In genomic region chr2:55048925-55049793, GRCh38 we compare ENCODE assay signal across 8 cellular contexts. TPM values are rescaled to one million over a fixed set of nuclear protein-coding genes. Genes with fewer than 3 reads are reported as not detected.
A peak's percentile ranks its signal among the peaks of the same experiment; 100 is the strongest.
DNase-seq lines count a peak whose midpoint lies in the region; ATAC-seq and TF ChIP-seq lines count a peak whose summit lies in the region.

No MANE protein-coding gene starts in this region.

- peak overlapping the region; percentile 95 to 99 for H3K4me3 ChIP-seq in SK-N-SH (ENCODE audit: low read depth in 2 of 2, low read length in 1 of 2)
- H3K4me3 ChIP-seq in transverse colon, result peak overlapping the region; percentile 93 to 96 (median 96)

- intact Hi-C loops in transverse colon (cut with DNase I; ENCODE audit: low total_unique reads), result loop anchor here (5.0 kb wide), 1 partner anchor 118 kb away; no protein-coding TSS in a partner anchor

- TF ChIP-seq CTCF in SK-N-SH (IDR thresholded peaks at IDR 0.05) (peak; percentile 71), glutamatergic neuron (IDR thresholded peaks at IDR 0.05; ENCODE audit: partially characterized antibody, unreplicated experiment) (peak; percentile 28), transverse colon (IDR thresholded peaks at IDR 0.05) (peak; percentile 48 to 88 (median 61))

- no peaks in the 10 kb centered on the region for H3K9me2 ChIP-seq in SK-N-SH

- H3K27ac Mint-ChIP-seq in activated naive CD8-positive, alpha-beta T cell treated with anti-CD3 and anti-CD28 coated beads for 36 hours, result peak overlapping the region; percentile 90
- peak overlapping the region; percentile 97 for H3K27ac Mint-ChIP-seq in glutamatergic neuron (ENCODE audit: unreplicated experiment)

- no peaks in the 10 kb centered on the region for H3K9me3 ChIP-seq in SK-N-SH
- H3K9me3 ChIP-seq in transverse colon, result no peaks in the 10 kb centered on the region

- H3K9me3 Mint-ChIP-seq in activated naive CD8-positive, alpha-beta T cell treated with anti-CD3 and anti-CD28 coated beads for 36 hours, result no peaks in the 10 kb centered on the region
- H3K9me3 Mint-ChIP-seq in glutamatergic neuron (ENCODE audit: unreplicated experiment), result peaks cover 24% of the 10 kb centered on the region

- H3K36me3 ChIP-seq in SK-N-SH (replicated peaks in 1 of 2; ENCODE audit: control insufficient read depth in 1 of 2, insufficient read depth in 2 of 2, low read length in 1 of 2), result peaks cover 18 to 21% of the 10 kb centered on the region in 2 experiments
- H3K36me3 ChIP-seq in transverse colon, result no peaks in the 10 kb centered on the region

- H4K20me1 ChIP-seq in SK-N-SH (ENCODE audit: insufficient read depth), result peaks cover 52% of the 10 kb centered on the region

- ATAC-seq in GM19455 (IDR thresholded peaks at IDR 0.05; ENCODE audit: unreplicated experiment), result peak; percentile 14

- H3K27me3 ChIP-seq in SK-N-SH (ENCODE audit: insufficient read depth), result no peaks in the 10 kb centered on the region
- no peaks in the 10 kb centered on the region for H3K27me3 ChIP-seq in transverse colon

- CTCF ChIA-PET in SK-N-SH (lab: Yijun Ruan, JAX), result interaction anchor here (0.6 to 3.7 kb wide), 47 partner anchors 8 to 752 kb away, joined by 3 to 60 read pairs (median 4); partner anchors contain the start of gene EML6

- peak overlapping the region; percentile 98 to 100 for H3K27ac ChIP-seq in SK-N-SH (ENCODE audit: low read depth in 2 of 2, low read length in 1 of 2)
- peak overlapping the region; percentile 97 to 100 (median 98) for H3K27ac ChIP-seq in transverse colon

- peak overlapping the region; percentile 94 for H3K4me2 ChIP-seq in SK-N-SH

- peak overlapping the region; percentile 98 for H3K4me3 Mint-ChIP-seq in activated naive CD8-positive, alpha-beta T cell treated with anti-CD3 and anti-CD28 coated beads for 36 hours
- peak overlapping the region; percentile 99 for H3K4me3 Mint-ChIP-seq in glutamatergic neuron (ENCODE audit: unreplicated experiment)

- POLR2A ChIA-PET in SK-N-SH (lab: Yijun Ruan, JAX), result interaction anchor here (1.0 to 2.6 kb wide), 6 partner anchors 114 to 490 kb away, joined by 3 to 10 read pairs (median 6); partner anchors contain the start of genes CCDC88A, CLHC1 and RPS27A

- H2AFZ ChIP-seq in SK-N-SH (ENCODE audit: low read depth), result no peak overlapping the region

- H3K36me3 Mint-ChIP-seq in activated naive CD8-positive, alpha-beta T cell treated with anti-CD3 and anti-CD28 coated beads for 36 hours, result peaks cover 19% of the 10 kb centered on the region
- H3K36me3 Mint-ChIP-seq in glutamatergic neuron (ENCODE audit: unreplicated experiment), result no peaks in the 10 kb centered on the region

- TF ChIP-seq RAD21 in SK-N-SH (IDR thresholded peaks at IDR 0.05; ENCODE audit: low read length), result peak; percentile 62

- peak; percentile 63 for TF ChIP-seq POLR2A in transverse colon (IDR thresholded peaks at IDR 0.05)

- WGBS in SK-N-SH (ENCODE audit: low lambda C conversion rate), result 2% methylated on average over 29 of the region's 56 CpGs
- 0 to 1% methylated on average over 4 to 41 of the region's 56 CpGs for WGBS in transverse colon (ENCODE audit: low coverage in 1 of 2), 2 donors

- peaks cover 5 to 15% of the 10 kb centered on the region in 2 experiments; a peak in 3 of 4 replicates for H3K4me1 ChIP-seq in SK-N-SH (ENCODE audit: control insufficient read depth in 1 of 2, insufficient read depth in 2 of 2, low read depth in 1 of 2, low read length in 1 of 2)
- H3K4me1 ChIP-seq in transverse colon, result peaks cover 15 to 53% (median 38%) of the 10 kb centered on the region in 4 donors

- TF ChIP-seq EP300 in SK-N-SH (IDR thresholded peaks at IDR 0.05; ENCODE audit: borderline replicate concordance in 1 of 2, low read depth in 1 of 2, low read length in 1 of 2) (0 out of 4 replicates have a peak, but pooled peaks of 1 of the 2 experiments have one; percentile 17), transverse colon (IDR thresholded peaks at IDR 0.05; ENCODE audit: low read depth) (no peak)

- H3K9ac ChIP-seq in SK-N-SH, result peak overlapping the region; percentile 99

- peaks cover 51% of the 10 kb centered on the region for H3K4me1 Mint-ChIP-seq in activated naive CD8-positive, alpha-beta T cell treated with anti-CD3 and anti-CD28 coated beads for 36 hours
- H3K4me1 Mint-ChIP-seq in glutamatergic neuron (ENCODE audit: low read depth, unreplicated experiment), result peaks cover 22% of the 10 kb centered on the region

- H3K27me3 Mint-ChIP-seq in activated naive CD8-positive, alpha-beta T cell treated with anti-CD3 and anti-CD28 coated beads for 36 hours, result no peaks in the 10 kb centered on the region
- peaks cover 18% of the 10 kb centered on the region for H3K27me3 Mint-ChIP-seq in glutamatergic neuron (ENCODE audit: unreplicated experiment)

- H3K79me2 ChIP-seq in SK-N-SH (ENCODE audit: insufficient read depth), result peaks cover 83% of the 10 kb centered on the region

- H3F3A ChIP-seq in SK-N-SH (replicated peaks; ENCODE audit: insufficient read depth), result peaks cover 35% of the 10 kb centered on the region

- in situ Hi-C loops in transverse colon (cut with MboI; ENCODE audit: low pct_ligation_motif_present in 1 of 4, low pct_unique_long_range_greater_than_20kb in 1 of 4, low sequenced_read_pairs in 3 of 4), result loop anchor here in 3 of 4 donors (10.0 to 25.0 kb wide), 2 partner anchors 113 to 116 kb away; no protein-coding TSS in a partner anchor

- DNase-seq in C1 segment of cervical spinal cord (lab: John Stamatoyannopoulos, UW), result peak in 13 of 14 donors; percentile 53 to 91 (median 85)
- DNase-seq in MV-4-11 (lab: John Stamatoyannopoulos, UW), result peak; percentile 85
- peak; percentile 77 for DNase-seq in SK-N-SH
- DNase-seq in activated naive CD8-positive, alpha-beta T cell treated with anti-CD3 and anti-CD28 coated beads for 36 hours, result peak; percentile 76
- DNase-seq in glutamatergic neuron, result peak; percentile 84
- DNase-seq in occipital lobe (lab: John Stamatoyannopoulos, UW), result peak; percentile 83
- DNase-seq in transverse colon, result peak; percentile 92

TF ChIP-seq in SK-N-SH, 30 proteins besides CTCF, POLR2A, EP300 and RAD21 (continues in another document):
- TF ChIP-seq MXI1 (IDR thresholded peaks at IDR 0.05; ENCODE audit: low read depth, low read length), result peak; percentile 70
- TF ChIP-seq SMC3 (IDR thresholded peaks at IDR 0.05; ENCODE audit: low read depth, low read length), result peak; percentile 31; the same call in 1 of the 2 replicates
- 0 out of 2 replicates have a peak, but pooled peaks have one; percentile 31 for TF ChIP-seq FOXJ3 (CRISPR knock-in tag; IDR thresholded peaks at IDR 0.05)
- TF ChIP-seq CHD2 (IDR thresholded peaks at IDR 0.05; ENCODE audit: low read length, partially characterized antibody), result peak; percentile 72
- no peak for TF ChIP-seq MEF2A (IDR thresholded peaks at IDR 0.05; ENCODE audit: borderline replicate concordance, low read depth)
- TF ChIP-seq RCOR1 (IDR thresholded peaks at IDR 0.05; ENCODE audit: low read length), result peak; percentile 13; the same call in 1 of the 2 replicates
- TF ChIP-seq GATA2 (CRISPR knock-in tag; IDR thresholded peaks at IDR 0.05), result 0 out of 2 replicates have a peak, but pooled peaks have one; percentile 25
- no peak for TF ChIP-seq RXRA (IDR thresholded peaks at IDR 0.05; ENCODE audit: borderline replicate concordance, low read depth)
- peak; percentile 68; the same call in 1 of the 2 replicates for TF ChIP-seq SIN3A (IDR thresholded peaks at IDR 0.05; ENCODE audit: borderline replicate concordance, low read depth, low read length)
- TF ChIP-seq ZBTB33 (IDR thresholded peaks at IDR 0.05; ENCODE audit: borderline replicate concordance, low read depth), result no peak
- TF ChIP-seq TAF1 (IDR thresholded peaks at IDR 0.05; ENCODE audit: borderline replicate concordance, low read depth, low read length), result peak; percentile 81
- peak; percentile 67 for TF ChIP-seq MAX (IDR thresholded peaks at IDR 0.05; ENCODE audit: low read depth)
- TF ChIP-seq IRF3 (IDR thresholded peaks at IDR 0.05; ENCODE audit: low read depth, low read length), result no peak
- no peak for TF ChIP-seq EZH2phosphoT487 (IDR thresholded peaks at IDR 0.05; ENCODE audit: borderline replicate concordance, low read depth)
- TF ChIP-seq YY1 (IDR thresholded peaks at IDR 0.05; ENCODE audit: low read depth), result 0 out of 2 replicates have a peak, but pooled peaks have one; percentile 39

RNA-seq across cellular contexts. Expression of gene RTN4, which starts 1.1 kb away (rescaled TPM):
- 225 and 315 TPM in 2 replicates for polyA plus RNA-seq in SK-N-SH (2012; rRNA removed)
- polyA plus RNA-seq in SK-N-SH (2012; cell fraction: cytosol; rRNA removed), result 554 and 729 TPM in 2 replicates
- polyA plus RNA-seq in SK-N-SH (2012; cell fraction: nucleus; rRNA removed), result 502 and 652 TPM in 2 replicates
- 10 to 100 TPM; 86.5 to 90.7 TPM for total RNA-seq in activated naive CD8-positive, alpha-beta T cell treated with anti-CD3 and anti-CD28 coated beads for 36 hours
- total RNA-seq in glutamatergic neuron (ENCODE audit: unreplicated experiment) (772 TPM), occipital lobe (588 TPM), transverse colon (100 to 1,000 TPM in 3 of 4 donors, 10 to 100 TPM in 1; 82.2 to 212 (median 183) TPM)

Comparison
In these comparisons a context has a peak if more than half of its experiments do, and no peak if none do; other contexts are left out.
1. Peak in every context shown above with its lines: DNase-seq, ATAC-seq, H3K4me3 ChIP-seq and H3K27ac ChIP-seq.